Comparison of ENCODE assay signal across 19 cellular contexts in genomic region chr4:16820304-16820703, GRCh38.
A peak's percentile ranks its signal among the peaks of the same experiment; 100 is the strongest.
DNase-seq lines count a peak whose midpoint lies in the region; ATAC-seq and TF ChIP-seq lines count a peak whose summit lies in the region.
"Had no signal": no experiment of that assay in that cellular context is flagged by ENCODE, and none has a peak within 500 bp of the region (broad histone marks: within the 10 kb centered on the region; RNA-seq: fewer than 3 reads in every experiment).

No MANE protein-coding gene starts in this region.

- H3K4me3 ChIP-seq in subcutaneous abdominal adipose tissue (ENCODE audit: low read depth in 1 of 5, low read length in 5 of 5) (no peak overlapping the region), lower leg skin (ENCODE audit: low read depth, poor library complexity, severe bottlenecking) (no peak overlapping the region)

- H3K4me3 Mint-ChIP-seq in endothelial cell (ENCODE audit: unreplicated experiment) = peak overlapping the region; percentile 24

- H3K9me3 Mint-ChIP-seq in endothelial cell (ENCODE audit: unreplicated experiment) = no peaks in the 10 kb centered on the region

- peaks cover 60% of the 10 kb centered on the region for H3K4me1 Mint-ChIP-seq in endothelial cell (ENCODE audit: unreplicated experiment)

- H3K27ac ChIP-seq in subcutaneous abdominal adipose tissue (ENCODE audit: low read depth, low read length) = peak overlapping the region; percentile 24

- 37 to 38% methylated on average over 6 of the region's 6 CpGs for WGBS in lower leg skin, 2 donors

- no peaks in the 10 kb centered on the region for H3K27me3 ChIP-seq in subcutaneous abdominal adipose tissue (ENCODE audit: control insufficient read depth in 5 of 5, insufficient read depth in 4 of 5, low read length in 5 of 5)

- peaks cover 0 to 18% (median 7%) of the 10 kb centered on the region in 5 donors for H3K4me1 ChIP-seq in subcutaneous abdominal adipose tissue (ENCODE audit: control insufficient read depth in 5 of 5, insufficient read depth in 5 of 5, low read length in 5 of 5)

- peaks cover 26% of the 10 kb centered on the region for H3K36me3 Mint-ChIP-seq in endothelial cell (ENCODE audit: low read depth, unreplicated experiment)

- peak; percentile 46 for ATAC-seq in left lobe of liver
- no peak for ATAC-seq in HG03571 (IDR thresholded peaks at IDR 0.05; ENCODE audit: unreplicated experiment)

- H3K36me3 ChIP-seq in subcutaneous abdominal adipose tissue (ENCODE audit: control insufficient read depth in 5 of 5, insufficient read depth in 5 of 5, low read length in 5 of 5) = no peaks in the 10 kb centered on the region

- H3K27ac Mint-ChIP-seq in endothelial cell (ENCODE audit: unreplicated experiment) = peak overlapping the region; percentile 86

- no peaks in the 10 kb centered on the region for H3K9me3 ChIP-seq in subcutaneous abdominal adipose tissue (ENCODE audit: control insufficient read depth in 5 of 5, low read length in 5 of 5)

- DNase-seq in M059J (ENCODE audit: low read depth) = peak; percentile 51
- peak; percentile 40 for DNase-seq in endothelial cell (ENCODE audit: low spot score)
- DNase-seq in left lobe of liver (ENCODE audit: low spot score) = no peak
- DNase-seq in lower leg skin (ENCODE audit: low spot score in 2 of 2) = no peak
- no peak for DNase-seq in DMS153 (lab: John Stamatoyannopoulos, UW)
- DNase-seq: activated T-cell treated with anti-CD3 and anti-CD28 coated beads for 4 hours; amygdala; Calu3; cerebellar nuclear complex; effector memory CD4-positive, alpha-beta T cell; EL; GOT3; NCI-H1105 treated with DMSO at 0.1 percent for 48 hours; NCI-H524; retina; SHP77; stimulated activated CD4-positive, alpha-beta T cell treated with anti-CD3 and anti-CD28 coated beads, Interleukin-15, amount 100 ng/mL, for 24 hours had no signal

- no peaks in the 10 kb centered on the region for H3K27me3 Mint-ChIP-seq in endothelial cell (ENCODE audit: unreplicated experiment)

- TF ChIP-seq CTCF in endothelial cell (IDR thresholded peaks at IDR 0.05; ENCODE audit: unreplicated experiment) (no peak), lower leg skin (IDR thresholded peaks at IDR 0.05) (no peak)

- intact Hi-C loops in lower leg skin (cut with DNase I; ENCODE audit: low total_unique reads) = no loop called here

- TF ChIP-seq POLR2A in lower leg skin (IDR thresholded peaks at IDR 0.05) = no peak

- no peak overlapping the region for H3K9ac ChIP-seq in subcutaneous abdominal adipose tissue (ENCODE audit: low read length in 5 of 5)

Comparison
In these comparisons a context has a peak if more than half of its experiments do, and no peak if none do; other contexts are left out.
1. DNase-seq: peak in M059J (single experiment) and endothelial cell (single experiment); none in left lobe of liver (single experiment), lower leg skin (0 of 2) and DMS153 (single experiment).